2 cellular contexts compared by ENCODE assay signal in the genomic region with DNA sequence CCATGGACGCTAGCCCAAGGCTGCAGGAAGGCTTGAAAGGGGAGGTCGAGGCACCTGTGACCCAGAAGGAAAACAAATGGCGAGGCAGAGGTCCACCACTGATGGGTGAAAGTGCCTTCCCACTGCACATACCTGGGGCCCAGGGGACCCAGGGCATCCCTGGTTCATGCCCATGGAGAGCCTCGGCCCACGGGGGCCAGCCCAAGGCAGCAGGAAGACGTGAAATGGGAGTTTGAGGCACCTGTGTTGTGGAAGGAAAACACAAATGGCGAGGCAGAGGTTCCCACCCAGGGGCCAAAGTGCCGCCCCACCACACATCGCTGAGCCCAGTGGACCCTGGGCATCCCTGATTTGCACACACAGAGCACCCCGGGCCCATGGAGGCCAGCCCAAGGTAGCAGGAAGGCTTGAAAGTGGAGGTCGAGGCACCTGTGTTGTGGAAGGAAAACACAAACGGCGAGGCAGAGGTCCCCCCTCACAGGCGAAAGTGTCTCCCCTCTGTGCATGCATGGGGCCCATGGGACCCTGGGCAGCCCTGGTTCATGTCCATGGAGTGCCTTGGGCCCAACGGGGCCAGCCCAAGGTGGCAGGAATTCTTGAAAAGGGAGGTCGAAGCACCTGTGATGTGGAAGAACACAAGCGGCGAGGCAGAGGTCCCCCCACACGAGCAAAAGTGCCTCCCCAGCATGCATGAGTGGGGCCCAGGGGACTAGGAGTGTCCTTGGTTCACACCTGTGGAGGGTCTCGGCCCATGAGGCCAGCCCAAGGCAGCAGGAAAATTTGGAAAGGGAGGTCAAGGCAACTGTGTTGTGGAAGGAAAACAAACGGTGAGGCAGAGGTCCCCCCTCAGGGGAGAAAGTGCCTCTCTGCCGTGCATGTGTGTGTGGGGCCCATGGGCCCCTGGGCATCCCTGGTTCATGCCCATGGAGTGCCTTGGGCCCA.
TF ChIP-seq lines count a peak whose summit lies in the region.

No MANE protein-coding gene starts in this region.

TF ChIP-seq in SK-N-SH, 30 proteins besides CTCF, POLR2A, EP300 and RAD21 (continued from another document):
- TF ChIP-seq, protein P1, sequence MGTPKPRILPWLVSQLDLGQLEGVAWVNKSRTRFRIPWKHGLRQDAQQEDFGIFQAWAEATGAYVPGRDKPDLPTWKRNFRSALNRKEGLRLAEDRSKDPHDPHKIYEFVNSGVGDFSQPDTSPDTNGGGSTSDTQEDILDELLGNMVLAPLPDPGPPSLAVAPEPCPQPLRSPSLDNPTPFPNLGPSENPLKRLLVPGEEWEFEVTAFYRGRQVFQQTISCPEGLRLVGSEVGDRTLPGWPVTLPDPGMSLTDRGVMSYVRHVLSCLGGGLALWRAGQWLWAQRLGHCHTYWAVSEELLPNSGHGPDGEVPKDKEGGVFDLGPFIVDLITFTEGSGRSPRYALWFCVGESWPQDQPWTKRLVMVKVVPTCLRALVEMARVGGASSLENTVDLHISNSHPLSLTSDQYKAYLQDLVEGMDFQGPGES (IDR thresholded peaks at IDR 0.05; ENCODE audit: low read depth, low read length): no peak
- TF ChIP-seq FOXJ3 (CRISPR knock-in tag; IDR thresholded peaks at IDR 0.05) (no peak), FOXM1 (IDR thresholded peaks at IDR 0.05; ENCODE audit: low read depth) (no peak), NFIC (IDR thresholded peaks at IDR 0.05; ENCODE audit: borderline replicate concordance) (no peak)

TF ChIP-seq in SK-N-SH treated with all-trans-retinoic acid at 6 μM for 48 hours, 23 proteins besides CTCF, POLR2A, EP300 and RAD21 (continued from another document):
- TF ChIP-seq, protein P2, sequence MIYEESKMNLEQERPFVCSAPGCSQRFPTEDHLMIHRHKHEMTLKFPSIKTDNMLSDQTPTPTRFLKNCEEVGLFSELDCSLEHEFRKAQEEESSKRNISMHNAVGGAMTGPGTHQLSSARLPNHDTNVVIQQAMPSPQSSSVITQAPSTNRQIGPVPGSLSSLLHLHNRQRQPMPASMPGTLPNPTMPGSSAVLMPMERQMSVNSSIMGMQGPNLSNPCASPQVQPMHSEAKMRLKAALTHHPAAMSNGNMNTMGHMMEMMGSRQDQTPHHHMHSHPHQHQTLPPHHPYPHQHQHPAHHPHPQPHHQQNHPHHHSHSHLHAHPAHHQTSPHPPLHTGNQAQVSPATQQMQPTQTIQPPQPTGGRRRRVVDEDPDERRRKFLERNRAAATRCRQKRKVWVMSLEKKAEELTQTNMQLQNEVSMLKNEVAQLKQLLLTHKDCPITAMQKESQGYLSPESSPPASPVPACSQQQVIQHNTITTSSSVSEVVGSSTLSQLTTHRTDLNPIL (CRISPR knock-in tag; IDR thresholded peaks at IDR 0.05; ENCODE audit: low read depth): no peak
- TF ChIP-seq, protein P3, sequence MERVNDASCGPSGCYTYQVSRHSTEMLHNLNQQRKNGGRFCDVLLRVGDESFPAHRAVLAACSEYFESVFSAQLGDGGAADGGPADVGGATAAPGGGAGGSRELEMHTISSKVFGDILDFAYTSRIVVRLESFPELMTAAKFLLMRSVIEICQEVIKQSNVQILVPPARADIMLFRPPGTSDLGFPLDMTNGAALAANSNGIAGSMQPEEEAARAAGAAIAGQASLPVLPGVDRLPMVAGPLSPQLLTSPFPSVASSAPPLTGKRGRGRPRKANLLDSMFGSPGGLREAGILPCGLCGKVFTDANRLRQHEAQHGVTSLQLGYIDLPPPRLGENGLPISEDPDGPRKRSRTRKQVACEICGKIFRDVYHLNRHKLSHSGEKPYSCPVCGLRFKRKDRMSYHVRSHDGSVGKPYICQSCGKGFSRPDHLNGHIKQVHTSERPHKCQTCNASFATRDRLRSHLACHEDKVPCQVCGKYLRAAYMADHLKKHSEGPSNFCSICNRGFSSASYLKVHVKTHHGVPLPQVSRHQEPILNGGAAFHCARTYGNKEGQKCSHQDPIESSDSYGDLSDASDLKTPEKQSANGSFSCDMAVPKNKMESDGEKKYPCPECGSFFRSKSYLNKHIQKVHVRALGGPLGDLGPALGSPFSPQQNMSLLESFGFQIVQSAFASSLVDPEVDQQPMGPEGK (CRISPR knock-in tag; IDR thresholded peaks at IDR 0.05; ENCODE audit: borderline replicate concordance): no peak
- no peak for TF ChIP-seq OSR1 (CRISPR knock-in tag; IDR thresholded peaks at IDR 0.05)
- no peak for TF ChIP-seq GLIS3 (CRISPR knock-in tag; IDR thresholded peaks at IDR 0.05)
- TF ChIP-seq ESRRG (CRISPR knock-in tag; IDR thresholded peaks at IDR 0.05): no peak
- no peak for TF ChIP-seq ZFP30 (CRISPR knock-in tag; IDR thresholded peaks at IDR 0.05)
- TF ChIP-seq, protein P4, sequence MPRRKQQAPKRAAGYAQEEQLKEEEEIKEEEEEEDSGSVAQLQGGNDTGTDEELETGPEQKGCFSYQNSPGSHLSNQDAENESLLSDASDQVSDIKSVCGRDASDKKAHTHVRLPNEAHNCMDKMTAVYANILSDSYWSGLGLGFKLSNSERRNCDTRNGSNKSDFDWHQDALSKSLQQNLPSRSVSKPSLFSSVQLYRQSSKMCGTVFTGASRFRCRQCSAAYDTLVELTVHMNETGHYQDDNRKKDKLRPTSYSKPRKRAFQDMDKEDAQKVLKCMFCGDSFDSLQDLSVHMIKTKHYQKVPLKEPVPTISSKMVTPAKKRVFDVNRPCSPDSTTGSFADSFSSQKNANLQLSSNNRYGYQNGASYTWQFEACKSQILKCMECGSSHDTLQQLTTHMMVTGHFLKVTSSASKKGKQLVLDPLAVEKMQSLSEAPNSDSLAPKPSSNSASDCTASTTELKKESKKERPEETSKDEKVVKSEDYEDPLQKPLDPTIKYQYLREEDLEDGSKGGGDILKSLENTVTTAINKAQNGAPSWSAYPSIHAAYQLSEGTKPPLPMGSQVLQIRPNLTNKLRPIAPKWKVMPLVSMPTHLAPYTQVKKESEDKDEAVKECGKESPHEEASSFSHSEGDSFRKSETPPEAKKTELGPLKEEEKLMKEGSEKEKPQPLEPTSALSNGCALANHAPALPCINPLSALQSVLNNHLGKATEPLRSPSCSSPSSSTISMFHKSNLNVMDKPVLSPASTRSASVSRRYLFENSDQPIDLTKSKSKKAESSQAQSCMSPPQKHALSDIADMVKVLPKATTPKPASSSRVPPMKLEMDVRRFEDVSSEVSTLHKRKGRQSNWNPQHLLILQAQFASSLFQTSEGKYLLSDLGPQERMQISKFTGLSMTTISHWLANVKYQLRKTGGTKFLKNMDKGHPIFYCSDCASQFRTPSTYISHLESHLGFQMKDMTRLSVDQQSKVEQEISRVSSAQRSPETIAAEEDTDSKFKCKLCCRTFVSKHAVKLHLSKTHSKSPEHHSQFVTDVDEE (CRISPR knock-in tag; IDR thresholded peaks at IDR 0.05): no peak
- TF ChIP-seq TOX (CRISPR knock-in tag; IDR thresholded peaks at IDR 0.05; ENCODE audit: borderline replicate concordance): no peak
- TF ChIP-seq RARB (CRISPR knock-in tag; IDR thresholded peaks at IDR 0.05): no peak
- no peak for TF ChIP-seq ISL1 (CRISPR knock-in tag; IDR thresholded peaks at IDR 0.05)
- TF ChIP-seq, protein P5, sequence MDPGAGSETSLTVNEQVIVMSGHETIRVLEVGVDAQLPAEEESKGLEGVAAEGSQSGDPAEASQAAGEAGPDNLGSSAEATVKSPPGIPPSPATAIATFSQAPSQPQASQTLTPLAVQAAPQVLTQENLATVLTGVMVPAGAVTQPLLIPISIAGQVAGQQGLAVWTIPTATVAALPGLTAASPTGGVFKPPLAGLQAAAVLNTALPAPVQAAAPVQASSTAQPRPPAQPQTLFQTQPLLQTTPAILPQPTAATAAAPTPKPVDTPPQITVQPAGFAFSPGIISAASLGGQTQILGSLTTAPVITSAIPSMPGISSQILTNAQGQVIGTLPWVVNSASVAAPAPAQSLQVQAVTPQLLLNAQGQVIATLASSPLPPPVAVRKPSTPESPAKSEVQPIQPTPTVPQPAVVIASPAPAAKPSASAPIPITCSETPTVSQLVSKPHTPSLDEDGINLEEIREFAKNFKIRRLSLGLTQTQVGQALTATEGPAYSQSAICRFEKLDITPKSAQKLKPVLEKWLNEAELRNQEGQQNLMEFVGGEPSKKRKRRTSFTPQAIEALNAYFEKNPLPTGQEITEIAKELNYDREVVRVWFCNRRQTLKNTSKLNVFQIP (CRISPR knock-in tag; IDR thresholded peaks at IDR 0.05; ENCODE audit: borderline replicate concordance, low read depth): no peak
